9 cellular contexts compared by ENCODE assay signal in the genomic region with DNA sequence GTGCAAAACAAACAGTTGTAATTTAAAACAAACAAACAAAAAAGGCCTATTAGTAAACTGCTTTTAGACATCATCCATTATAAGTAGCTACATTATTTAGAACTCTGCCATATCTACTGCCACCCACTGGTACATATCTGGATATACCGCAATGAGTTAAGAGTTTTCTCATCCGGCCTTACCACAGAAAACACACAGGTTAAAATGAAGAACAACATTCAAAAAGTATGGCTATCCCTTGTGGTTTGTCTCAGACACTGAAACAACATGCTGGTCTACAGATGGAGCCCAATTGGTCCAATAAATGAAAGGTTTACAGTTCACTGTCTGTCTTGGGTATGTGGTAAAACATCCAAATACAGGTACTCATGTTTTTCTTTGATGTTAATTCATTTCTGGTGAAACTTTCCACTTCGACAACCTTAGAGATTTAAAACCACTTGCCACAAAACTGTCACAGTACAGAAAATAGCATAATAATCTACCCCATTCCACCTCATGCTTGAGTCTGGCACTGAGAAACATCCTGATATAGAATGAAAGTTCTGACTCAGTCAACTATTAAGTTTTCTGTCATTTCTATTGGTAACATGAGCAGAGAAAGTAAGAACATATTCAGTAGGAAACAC.
DNase-seq lines count a peak whose midpoint lies in the region; ATAC-seq, FAIRE-seq and TF ChIP-seq lines count a peak whose summit lies in the region.
"Had no signal": no experiment of that assay in that cellular context is flagged by ENCODE, and none has a peak within 500 bp of the region (broad histone marks: within the 10 kb centered on the region; RNA-seq: fewer than 3 reads in every experiment).

No MANE protein-coding gene starts in this region.

- no peaks in the 10 kb centered on the region for H3K27me3 ChIP-seq in tibial nerve
- H3K27me3 ChIP-seq: neutrophil had no signal

- H3K27ac ChIP-seq in A549 (0 out of 6 replicates have a peak overlapping the region, but pooled peaks of 1 of the 2 experiments have one; percentile 31), VCaP (no peak overlapping the region), tibial nerve (no peak overlapping the region)
- H3K27ac ChIP-seq: neutrophil had no signal

- no peaks in the 10 kb centered on the region for H3K36me3 ChIP-seq in tibial nerve
- H3K36me3 ChIP-seq: neutrophil had no signal

- peaks cover 0 to 14% (median 8%) of the 10 kb centered on the region in 3 donors for H3K36me3 Mint-ChIP-seq in immature natural killer cell

- no peak for TF ChIP-seq EP300 in A549 (IDR thresholded peaks at IDR 0.05)
- no peak for TF ChIP-seq EP300 in tibial nerve (IDR thresholded peaks at IDR 0.05)

- H3K4me2 ChIP-seq in A549: no peak overlapping the region

- FAIRE-seq in A549 (lab: Jason Lieb, UNC): no peak

- H3K4me1 ChIP-seq in A549: peaks cover 21% of the 10 kb centered on the region
- peaks cover 0 to 14% (median 3%) of the 10 kb centered on the region in 4 donors for H3K4me1 ChIP-seq in tibial nerve

- ATAC-seq in A549 (peak; percentile 62 to 76; a peak in 4 of 6 replicates), GM21576 (IDR thresholded peaks at IDR 0.05; ENCODE audit: unreplicated experiment) (peak; percentile 92)

- no peak overlapping the region for H3K4me3 Mint-ChIP-seq in immature natural killer cell

- H3K9me3 Mint-ChIP-seq in immature natural killer cell: peaks cover 12 to 51% (median 29%) of the 10 kb centered on the region in 6 donors

- no peak overlapping the region for H3K27ac Mint-ChIP-seq in immature natural killer cell

- CTCF ChIA-PET in A549 (lab: Yijun Ruan, JAX): interaction anchor here (0.6 to 2.6 kb wide), 8 partner anchors 10 to 531 kb away, joined by 3 to 12 read pairs (median 4); no protein-coding TSS in a partner anchor

- DNase-seq in A549 (ENCODE audit: low read depth in 1 of 2, low spot score in 1 of 2): peak in 1 of 2 experiments; percentile 65
- DNase-seq in Daoy (ENCODE audit: low read depth): peak; percentile 25
- DNase-seq in Jurkat, Clone E6-1 (ENCODE audit: low read depth, low spot score): peak; percentile 89
- peak; percentile 9 for DNase-seq in glomerular endothelial cell (ENCODE audit: extremely low read depth, low read depth, low spot score)
- no peak for DNase-seq in tibial nerve (ENCODE audit: low spot score in 2 of 2)
- no peak for DNase-seq in immature natural killer cell

- no peaks in the 10 kb centered on the region for H3K9me3 ChIP-seq in A549
- peaks cover 0 to 15% (median 7%) of the 10 kb centered on the region in 4 donors for H3K9me3 ChIP-seq in tibial nerve
- H3K9me3 ChIP-seq: neutrophil had no signal

- 60% methylated on average over 3 of the region's 3 CpGs for WGBS in A549 (ENCODE audit: missing lambda C conversion rate)
- WGBS in tibial nerve, 2 donors: 67 to 69% methylated on average over 3 of the region's 3 CpGs

- TF ChIP-seq POLR2A in A549 (IDR thresholded peaks at IDR 0.05; ENCODE audit: low read length) (no peak), tibial nerve (IDR thresholded peaks at IDR 0.05) (no peak)

- no peak overlapping the region for H3K4me3 ChIP-seq in A549
- no peak overlapping the region for H3K4me3 ChIP-seq in Jurkat, Clone E6-1 (ENCODE audit: low read length)
- no peak overlapping the region for H3K4me3 ChIP-seq in tibial nerve

- POLR2A ChIA-PET in A549 (lab: Yijun Ruan, JAX): no interaction called here

- TF ChIP-seq CTCF in A549 (IDR thresholded peaks at IDR 0.05) (peak; percentile 55), VCaP (conservative IDR thresholded peaks at IDR 0.05) (peak; percentile 75), tibial nerve (IDR thresholded peaks at IDR 0.05) (peak; percentile 20 to 41 (median 38))

- peak; percentile 49 to 53; a peak in 1 of 5 replicates for TF ChIP-seq RAD21 in A549 (conservative IDR thresholded peaks at IDR 0.05 in 1 of 2, IDR thresholded peaks at IDR 0.05 in 1 of 2)

- no peaks in the 10 kb centered on the region for H3K27me3 Mint-ChIP-seq in immature natural killer cell (ENCODE audit: low read depth in 3 of 3)

- peaks cover 2 to 8% of the 10 kb centered on the region in 2 donors for H3K4me1 Mint-ChIP-seq in immature natural killer cell

TF ChIP-seq in A549, 52 proteins besides CTCF, POLR2A, EP300 and RAD21:
- TF ChIP-seq FOXS1 (CRISPR knock-in tag; IDR thresholded peaks at IDR 0.05) (no peak), SMC3 (IDR thresholded peaks at IDR 0.05) (peak; percentile 55; the same call in 2 of the 3 replicates)
- TF ChIP-seq, protein P1, sequence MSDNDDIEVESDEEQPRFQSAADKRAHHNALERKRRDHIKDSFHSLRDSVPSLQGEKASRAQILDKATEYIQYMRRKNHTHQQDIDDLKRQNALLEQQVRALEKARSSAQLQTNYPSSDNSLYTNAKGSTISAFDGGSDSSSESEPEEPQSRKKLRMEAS (IDR thresholded peaks at IDR 0.05): no peak

Comparison
In these comparisons a context has a peak if more than half of its experiments do, and no peak if none do; other contexts are left out.
1. DNase-seq: peak in Daoy (single experiment), Jurkat, Clone E6-1 (single experiment) and glomerular endothelial cell (single experiment); none in tibial nerve (0 of 2) and immature natural killer cell (0 of 3).
2. Peak in every context shown above with its lines, with median percentiles within 50 percentile points of each other: CTCF ChIP-seq.